ENCODE assay signal across 20 cellular contexts in genomic region chr13:97281028-97281427, GRCh38. TPM values are rescaled to one million over a fixed set of nuclear protein-coding genes. Genes with fewer than 3 reads are reported as not detected.
DNase-seq lines count a peak whose midpoint lies in the region; ATAC-seq and TF ChIP-seq lines count a peak whose summit lies in the region.
"Had no signal": no experiment of that assay in that cellular context is flagged by ENCODE, and none has a peak within 500 bp of the region (broad histone marks: within the 10 kb centered on the region; RNA-seq: fewer than 3 reads in every experiment).

No MANE protein-coding gene starts in this region.

- H3K27me3 Mint-ChIP-seq in natural killer cell (ENCODE audit: low read depth in 2 of 2) (no peaks in the 10 kb centered on the region), neural crest cell (ENCODE audit: low read depth) (no peaks in the 10 kb centered on the region)
- H3K27me3 Mint-ChIP-seq in natural killer cell treated with Interleukin-12 subunit alpha and Interleukin-12 subunit beta and Interleukin-15 and Interleukin-18, amount 100 ng/mL, for 72 hours: no peaks in the 10 kb centered on the region
- H3K27me3 Mint-ChIP-seq: activated naive CD8-positive, alpha-beta T cell had no signal

- TF ChIP-seq POLR2A in vagina (IDR thresholded peaks at IDR 0.05): no peak

- intact Hi-C loops in natural killer cell (cut with micrococcal nuclease): no loop called here
- intact Hi-C loops in vagina (cut with DNase I): no loop called here

- no peak overlapping the region for H3K4me3 ChIP-seq in vagina
- H3K4me3 ChIP-seq: BLaER1, tibial nerve had no signal

- H3K9me3 Mint-ChIP-seq in natural killer cell: no peaks in the 10 kb centered on the region
- H3K9me3 Mint-ChIP-seq in natural killer cell treated with Interleukin-12 subunit alpha and Interleukin-12 subunit beta and Interleukin-15 and Interleukin-18, amount 100 ng/mL, for 72 hours: no peaks in the 10 kb centered on the region
- H3K9me3 Mint-ChIP-seq in neural crest cell: no peaks in the 10 kb centered on the region
- H3K9me3 Mint-ChIP-seq: activated T-cell treated with anti-CD3 and anti-CD28 coated beads, Interleukin-2, amount 50 U/mL, for 72 hours had no signal

- no peaks in the 10 kb centered on the region for H3K9me3 ChIP-seq in vagina
- H3K9me3 ChIP-seq: BLaER1, tibial nerve had no signal

- H3K36me3 Mint-ChIP-seq in natural killer cell (no peaks in the 10 kb centered on the region), neural crest cell (ENCODE audit: low read depth) (peaks cover 8% of the 10 kb centered on the region)
- peaks cover 8% of the 10 kb centered on the region for H3K36me3 Mint-ChIP-seq in natural killer cell treated with Interleukin-12 subunit alpha and Interleukin-12 subunit beta and Interleukin-15 and Interleukin-18, amount 100 ng/mL, for 72 hours

- H3K4me3 Mint-ChIP-seq in natural killer cell (no peak overlapping the region), neural crest cell (no peak overlapping the region)
- H3K4me3 Mint-ChIP-seq in natural killer cell treated with Interleukin-12 subunit alpha and Interleukin-12 subunit beta and Interleukin-15 and Interleukin-18, amount 100 ng/mL, for 72 hours: no peak overlapping the region
- H3K4me3 Mint-ChIP-seq: activated naive CD8-positive, alpha-beta T cell; activated T-cell treated with anti-CD3 and anti-CD28 coated beads, Interleukin-2, amount 50 U/mL, for 72 hours had no signal

- H3K27ac Mint-ChIP-seq in natural killer cell: peak overlapping the region; percentile 5 to 82
- peak overlapping the region in 1 of 2 donors; percentile 9 for H3K27ac Mint-ChIP-seq in natural killer cell treated with Interleukin-12 subunit alpha and Interleukin-12 subunit beta and Interleukin-15 and Interleukin-18, amount 100 ng/mL, for 72 hours
- peak overlapping the region; percentile 60 for H3K27ac Mint-ChIP-seq in neural crest cell (ENCODE audit: unreplicated experiment)
- H3K27ac Mint-ChIP-seq: activated T-cell treated with anti-CD3 and anti-CD28 coated beads, Interleukin-2, amount 50 U/mL, for 72 hours had no signal

- ATAC-seq in natural killer cell (no peak), HG02642 (IDR thresholded peaks at IDR 0.05; ENCODE audit: poor library complexity, unreplicated experiment) (no peak)
- no peak for ATAC-seq in natural killer cell treated with Interleukin-12 subunit alpha and Interleukin-12 subunit beta and Interleukin-15 and Interleukin-18, amount 100 ng/mL, for 72 hours
- ATAC-seq: activated T-cell treated with anti-CD3 and anti-CD28 coated beads, Interleukin-2, amount 50 U/mL, for 72 hours; left cardiac atrium had no signal

- peaks cover 99% of the 10 kb centered on the region for H3K4me1 ChIP-seq in vagina

- peaks cover 0 to 7% of the 10 kb centered on the region in 2 donors for H3K36me3 ChIP-seq in vagina

- H3K27ac ChIP-seq in epithelial cell of prostate (peak overlapping the region; percentile 86), vagina (peak overlapping the region; percentile 70)
- H3K27ac ChIP-seq: BLaER1 had no signal

- no peak for DNase-seq in natural killer cell
- DNase-seq in natural killer cell treated with Interleukin-12 subunit alpha and Interleukin-12 subunit beta and Interleukin-15 and Interleukin-18, amount 100 ng/mL, for 72 hours (ENCODE audit: low spot score): no peak
- DNase-seq in epithelial cell of prostate (ENCODE audit: low read depth, low spot score): no peak
- DNase-seq in neural crest cell (ENCODE audit: low read depth, low spot score): no peak
- peak in 1 of 2 donors; percentile 54 for DNase-seq in vagina (ENCODE audit: extremely low spot score in 2 of 2)
- no peak for DNase-seq in cerebellar nuclear complex (lab: John Stamatoyannopoulos, UW)
- DNase-seq in HCEC 1CT: no peak
- DNase-seq: 8988T; activated CD4-positive, alpha-beta T cell treated with anti-CD3 and anti-CD28 coated beads, Interleukin-2, amount 50 U/mL, for 4 hours; activated T-cell treated with anti-CD3 and anti-CD28 coated beads, Interleukin-2, amount 50 U/mL, for 72 hours; effector CD4-positive, alpha-beta T cell; Karpas-422; left cardiac atrium; NCI-H1105; NCI-H82; stimulated activated CD4-positive, alpha-beta T cell treated with anti-CD3 and anti-CD28 coated beads, Interleukin-4, amount 100 ng/mL, for 1 hour had no signal

- TF ChIP-seq CTCF in natural killer cell (IDR thresholded peaks at IDR 0.05): no peak
- TF ChIP-seq CTCF in neural crest cell (conservative IDR thresholded peaks at IDR 0.05): no peak
- TF ChIP-seq CTCF in vagina (IDR thresholded peaks at IDR 0.05): no peak

- peaks cover 58 to 59% of the 10 kb centered on the region in 2 donors for H3K4me1 Mint-ChIP-seq in natural killer cell
- peaks cover 29 to 37% of the 10 kb centered on the region in 2 donors for H3K4me1 Mint-ChIP-seq in natural killer cell treated with Interleukin-12 subunit alpha and Interleukin-12 subunit beta and Interleukin-15 and Interleukin-18, amount 100 ng/mL, for 72 hours (ENCODE audit: low read depth in 2 of 2)
- H3K4me1 Mint-ChIP-seq in neural crest cell: peaks cover 30% of the 10 kb centered on the region

- no peaks in the 10 kb centered on the region for H3K27me3 ChIP-seq in vagina
- H3K27me3 ChIP-seq: BLaER1, tibial nerve had no signal

RNA-seq across cellular contexts. Expression of gene MBNL2, which starts 58.9 kb away (rescaled TPM):
- 10 to 100 TPM; 30.9 to 38.3 (median 33.1) TPM for total RNA-seq in natural killer cell
- 10 to 100 TPM; 13.0 to 15.6 TPM for total RNA-seq in natural killer cell treated with Interleukin-12 subunit alpha and Interleukin-12 subunit beta and Interleukin-15 and Interleukin-18, amount 100 ng/mL, for 72 hours
- total RNA-seq in neural crest cell: 16.9 and 18.7 TPM in 2 replicates
- total RNA-seq in vagina: 63.1 TPM
